In genomic region chr17:19940722-19941464, GRCh38 we compare ENCODE assay signal across 9 cellular contexts. TPM values are rescaled to one million over a fixed set of nuclear protein-coding genes. Genes with fewer than 3 reads are reported as not detected.
DNase-seq lines count a peak whose midpoint lies in the region; ATAC-seq and TF ChIP-seq lines count a peak whose summit lies in the region.
"Had no signal": no experiment of that assay in that cellular context is flagged by ENCODE, and none has a peak within 500 bp of the region (broad histone marks: within the 10 kb centered on the region; RNA-seq: fewer than 3 reads in every experiment).

No MANE protein-coding gene starts in this region.

- no peak for DNase-seq in activated T-cell treated with anti-CD3 and anti-CD28 coated beads, Interleukin-2, amount 50 U/mL, for 24 hours
- DNase-seq in activated T-cell treated with anti-CD3 and anti-CD28 coated beads, Interleukin-2, amount 50 U/mL, for 72 hours, result no peak
- DNase-seq in RWPE2 (ENCODE audit: low spot score), result no peak
- peak; percentile 46 for DNase-seq in fibroblast of mammary gland (ENCODE audit: low read depth)
- no peak for DNase-seq in smooth muscle cell (lab: John Stamatoyannopoulos, UW; ENCODE audit: unreplicated experiment)
- no peak for DNase-seq in NCI-H526 treated with DMSO at 0.1 percent for 48 hours (lab: John Stamatoyannopoulos, UW)
- no peak for DNase-seq in activated CD4-positive, CD25-positive, alpha-beta regulatory T cell treated with anti-CD3 and anti-CD28 coated beads, Interleukin-2, amount 50 U/mL, for 72 hours
- no peak for DNase-seq in NCI-H128 (lab: John Stamatoyannopoulos, UW; ENCODE audit: unreplicated experiment)
- DNase-seq: activated T-cell treated with anti-CD3 and anti-CD28 coated beads, Interleukin-2, amount 50 U/mL, for 48 hours had no signal

- no peak overlapping the region for H3K9ac ChIP-seq in smooth muscle cell (ENCODE audit: low read depth)

- peaks cover 23% of the 10 kb centered on the region for H3K79me2 ChIP-seq in smooth muscle cell (ENCODE audit: low read depth)

- peaks cover 36% of the 10 kb centered on the region for H3K4me1 Mint-ChIP-seq in activated T-cell treated with anti-CD3 and anti-CD28 coated beads, Interleukin-2, amount 50 U/mL, for 24 hours (ENCODE audit: low read depth)
- H3K4me1 Mint-ChIP-seq in activated T-cell treated with anti-CD3 and anti-CD28 coated beads, Interleukin-2, amount 50 U/mL, for 72 hours (ENCODE audit: low read depth), result peaks cover 22% of the 10 kb centered on the region

- 42% methylated on average over 4 of the region's 4 CpGs for WGBS in smooth muscle cell (ENCODE audit: low lambda C conversion rate)

- H3K27ac Mint-ChIP-seq in activated T-cell treated with anti-CD3 and anti-CD28 coated beads, Interleukin-2, amount 50 U/mL, for 24 hours, result peak overlapping the region; percentile 60
- no peak overlapping the region for H3K27ac Mint-ChIP-seq in activated T-cell treated with anti-CD3 and anti-CD28 coated beads, Interleukin-2, amount 50 U/mL, for 72 hours

- no peak overlapping the region for H3K4me3 ChIP-seq in RWPE2 (ENCODE audit: severe bottlenecking)
- H3K4me3 ChIP-seq in fibroblast of mammary gland (ENCODE audit: control insufficient read depth, low read depth, low read length), result no peak overlapping the region
- H3K4me3 ChIP-seq in smooth muscle cell, result no peak overlapping the region

- H3K36me3 ChIP-seq in RWPE2 (ENCODE audit: low read depth), result peaks cover 75% of the 10 kb centered on the region
- H3K36me3 ChIP-seq in smooth muscle cell (ENCODE audit: low read depth), result peaks cover 4% of the 10 kb centered on the region

- no peaks in the 10 kb centered on the region for H3K9me3 ChIP-seq in RWPE2 (ENCODE audit: severe bottlenecking)
- no peaks in the 10 kb centered on the region for H3K9me3 ChIP-seq in smooth muscle cell (replicated peaks; ENCODE audit: low read depth)

- H3K27me3 Mint-ChIP-seq in activated T-cell treated with anti-CD3 and anti-CD28 coated beads, Interleukin-2, amount 50 U/mL, for 24 hours, result no peaks in the 10 kb centered on the region
- H3K27me3 Mint-ChIP-seq in activated T-cell treated with anti-CD3 and anti-CD28 coated beads, Interleukin-2, amount 50 U/mL, for 72 hours (ENCODE audit: low read depth), result no peaks in the 10 kb centered on the region

- no peak overlapping the region for H2AFZ ChIP-seq in smooth muscle cell (ENCODE audit: low read depth)

- H3K4me2 ChIP-seq in smooth muscle cell, result peak overlapping the region; percentile 1

- H3K27ac ChIP-seq in RWPE2 (ENCODE audit: poor library complexity, severe bottlenecking), result peak overlapping the region; percentile 21
- peak overlapping the region; percentile 59 for H3K27ac ChIP-seq in smooth muscle cell (ENCODE audit: low read depth)

- H3K27me3 ChIP-seq in RWPE2 (ENCODE audit: insufficient read depth, poor library complexity, severe bottlenecking) (no peaks in the 10 kb centered on the region), smooth muscle cell (ENCODE audit: low read depth) (no peaks in the 10 kb centered on the region)

- peaks cover 3% of the 10 kb centered on the region for H3F3A ChIP-seq in smooth muscle cell (ENCODE audit: low read depth)

- no peak overlapping the region for H3K4me3 Mint-ChIP-seq in activated T-cell treated with anti-CD3 and anti-CD28 coated beads, Interleukin-2, amount 50 U/mL, for 24 hours
- H3K4me3 Mint-ChIP-seq in activated T-cell treated with anti-CD3 and anti-CD28 coated beads, Interleukin-2, amount 50 U/mL, for 72 hours, result no peak overlapping the region

- H4K20me1 ChIP-seq in smooth muscle cell (ENCODE audit: low read depth), result peaks cover 72% of the 10 kb centered on the region

- H3K4me1 ChIP-seq in RWPE2 (ENCODE audit: insufficient read depth, poor library complexity, severe bottlenecking) (peaks cover 18% of the 10 kb centered on the region), smooth muscle cell (ENCODE audit: low read depth) (peaks cover 4% of the 10 kb centered on the region)

- no peak for TF ChIP-seq CTCF in RWPE2 (IDR thresholded peaks at IDR 0.05; ENCODE audit: poor library complexity, severe bottlenecking)
- TF ChIP-seq CTCF in fibroblast of mammary gland (conservative IDR thresholded peaks at IDR 0.05; ENCODE audit: control insufficient read depth, insufficient read depth, low read depth, low read length), result no peak
- no peak for TF ChIP-seq CTCF in smooth muscle cell (IDR thresholded peaks at IDR 0.05; ENCODE audit: borderline replicate concordance, insufficient read depth, poor library complexity, severe bottlenecking)

- ATAC-seq in activated T-cell treated with anti-CD3 and anti-CD28 coated beads, Interleukin-2, amount 50 U/mL, for 72 hours (replicated peaks in 1 of 2), result no peak
- peak; percentile 67; the same call in 2 of the 3 replicates for ATAC-seq in RWPE2 (ENCODE audit: low read depth)

- no peaks in the 10 kb centered on the region for H3K9me3 Mint-ChIP-seq in activated T-cell treated with anti-CD3 and anti-CD28 coated beads, Interleukin-2, amount 50 U/mL, for 24 hours
- H3K9me3 Mint-ChIP-seq in activated T-cell treated with anti-CD3 and anti-CD28 coated beads, Interleukin-2, amount 50 U/mL, for 72 hours, result no peaks in the 10 kb centered on the region

- H3K36me3 Mint-ChIP-seq in activated T-cell treated with anti-CD3 and anti-CD28 coated beads, Interleukin-2, amount 50 U/mL, for 24 hours (ENCODE audit: low read depth), result peaks cover 93% of the 10 kb centered on the region
- peaks cover 8 to 32% of the 10 kb centered on the region in 2 donors for H3K36me3 Mint-ChIP-seq in activated T-cell treated with anti-CD3 and anti-CD28 coated beads, Interleukin-2, amount 50 U/mL, for 72 hours (ENCODE audit: insufficient read depth in 2 of 2)

RNA-seq across cellular contexts. Expression of gene AKAP10, which starts 36.7 kb away (rescaled TPM):
- total RNA-seq in activated T-cell treated with anti-CD3 and anti-CD28 coated beads, Interleukin-2, amount 50 U/mL, for 72 hours, result 10 to 100 TPM; 31.3 to 34.9 TPM
- 28.4 and 28.6 TPM in 2 replicates for total RNA-seq in smooth muscle cell
- polyA plus RNA-seq in smooth muscle cell, result 23.7 and 28.0 TPM in 2 replicates
